12 cellular contexts compared by ENCODE assay signal in genomic region chr9:86280580-86280979, GRCh38. TPM values are rescaled to one million over a fixed set of nuclear protein-coding genes. Genes with fewer than 3 reads are reported as not detected.
DNase-seq lines count a peak whose midpoint lies in the region; ATAC-seq and TF ChIP-seq lines count a peak whose summit lies in the region.
"Had no signal": no experiment of that assay in that cellular context is flagged by ENCODE, and none has a peak within 500 bp of the region (broad histone marks: within the 10 kb centered on the region; RNA-seq: fewer than 3 reads in every experiment).

No MANE protein-coding gene starts in this region.

- H3K27ac ChIP-seq in breast epithelium = no peak overlapping the region
- H3K27ac ChIP-seq: pancreas had no signal

- H3K27me3 Mint-ChIP-seq in MCF 10A (ENCODE audit: insufficient read depth, unreplicated experiment) (no peaks in the 10 kb centered on the region), WTC11 (ENCODE audit: low read depth) (peaks cover 9% of the 10 kb centered on the region)
- no peaks in the 10 kb centered on the region for H3K27me3 Mint-ChIP-seq in stimulated activated naive B cell treated with anti-CD40 and anti-IgM and Interleukin-4, amounts not matched to agents 10 μg/mL and 1 μg/mL and 100 μg/mL, for 72 hours

- TF ChIP-seq POLR2A in breast epithelium (IDR thresholded peaks at IDR 0.05) = no peak

- DNase-seq in MCF 10A (ENCODE audit: unreplicated experiment) (no peak), breast epithelium (ENCODE audit: low spot score in 2 of 2) (no peak), WTC11 (ENCODE audit: low spot score) (no peak), NOMO-1 treated with dmso at 0.1 percent for 144 hours (lab: John Stamatoyannopoulos, UW; ENCODE audit: unreplicated experiment) (no peak)
- DNase-seq in stimulated activated naive B cell treated with anti-CD40 and anti-IgM and Interleukin-4, amounts not matched to agents 10 μg/mL and 1 μg/mL and 100 μg/mL, for 72 hours = no peak
- DNase-seq in stimulated activated CD4-positive, alpha-beta T cell treated with anti-CD3 and anti-CD28 coated beads, Interleukin-15, amount 100 ng/mL, for 24 hours = no peak
- DNase-seq: C1 segment of cervical spinal cord, hippocampal formation, NCI-H1092 treated with DMSO at 0.1 percent for 48 hours, pancreas had no signal

- H3K4me3 ChIP-seq in breast epithelium = peak overlapping the region in 1 of 3 donors; percentile 97
- H3K4me3 ChIP-seq in iPS-18c (ENCODE audit: insufficient read depth, low read depth, low read length) = peak overlapping the region; percentile 15; the same call in 1 of the 2 replicates

- TF ChIP-seq CTCF in MCF 10A (IDR thresholded peaks at IDR 0.05; ENCODE audit: unreplicated experiment) = no peak
- no peak for TF ChIP-seq CTCF in breast epithelium (IDR thresholded peaks at IDR 0.05)
- no peak for TF ChIP-seq CTCF in WTC11 (IDR thresholded peaks at IDR 0.05)

- H3K9me3 ChIP-seq in breast epithelium (no peaks in the 10 kb centered on the region), iPS-18c (ENCODE audit: control insufficient read depth, insufficient read depth, low read length) (no peaks in the 10 kb centered on the region)
- H3K9me3 ChIP-seq: pancreas had no signal

- H3K36me3 Mint-ChIP-seq in MCF 10A (ENCODE audit: insufficient read depth, unreplicated experiment) (peaks cover 43% of the 10 kb centered on the region), WTC11 (peaks cover 12% of the 10 kb centered on the region)
- H3K36me3 Mint-ChIP-seq in stimulated activated naive B cell treated with anti-CD40 and anti-IgM and Interleukin-4, amounts not matched to agents 10 μg/mL and 1 μg/mL and 100 μg/mL, for 72 hours = peaks cover 0 to 19% of the 10 kb centered on the region in 2 donors

- no peak for ATAC-seq in WTC11
- no peak for ATAC-seq in stimulated activated naive B cell treated with anti-CD40 and anti-IgM and Interleukin-4, amounts not matched to agents 10 μg/mL and 1 μg/mL and 100 μg/mL, for 72 hours (replicated peaks)
- ATAC-seq in HG02763 (IDR thresholded peaks at IDR 0.05; ENCODE audit: unreplicated experiment) = no peak
- ATAC-seq: pancreas had no signal

- BruUV-seq in MCF 10A (replicated peaks; lab: Mats Ljungman, UMichigan) = no TSS peak

- H3K9me3 Mint-ChIP-seq in MCF 10A (ENCODE audit: unreplicated experiment) (no peaks in the 10 kb centered on the region), WTC11 (no peaks in the 10 kb centered on the region)
- no peaks in the 10 kb centered on the region for H3K9me3 Mint-ChIP-seq in stimulated activated naive B cell treated with anti-CD40 and anti-IgM and Interleukin-4, amounts not matched to agents 10 μg/mL and 1 μg/mL and 100 μg/mL, for 72 hours

- H3K27ac Mint-ChIP-seq in MCF 10A (ENCODE audit: low read depth, unreplicated experiment) (no peak overlapping the region), WTC11 (peak overlapping the region; percentile 95)
- no peak overlapping the region for H3K27ac Mint-ChIP-seq in stimulated activated naive B cell treated with anti-CD40 and anti-IgM and Interleukin-4, amounts not matched to agents 10 μg/mL and 1 μg/mL and 100 μg/mL, for 72 hours

- peak overlapping the region; percentile 80 for H3K4me3 Mint-ChIP-seq in MCF 10A (ENCODE audit: unreplicated experiment)
- H3K4me3 Mint-ChIP-seq in WTC11 = peak overlapping the region; percentile 87
- peak overlapping the region; percentile 29 to 90 for H3K4me3 Mint-ChIP-seq in stimulated activated naive B cell treated with anti-CD40 and anti-IgM and Interleukin-4, amounts not matched to agents 10 μg/mL and 1 μg/mL and 100 μg/mL, for 72 hours

- H3K27me3 ChIP-seq in breast epithelium = no peaks in the 10 kb centered on the region
- H3K27me3 ChIP-seq: pancreas had no signal

- intact Hi-C loops in MCF 10A (cut with micrococcal nuclease) (loop anchor here (5.0 kb wide), 1 partner anchor 127 kb away; no protein-coding TSS in a partner anchor), breast epithelium (cut with DNase I; ENCODE audit: low total_unique reads) (no loop called here)

- no peaks in the 10 kb centered on the region for H3K36me3 ChIP-seq in breast epithelium
- H3K36me3 ChIP-seq: pancreas had no signal

- H3K4me1 Mint-ChIP-seq in MCF 10A (ENCODE audit: insufficient read depth, unreplicated experiment) (peaks cover 27% of the 10 kb centered on the region), WTC11 (peaks cover 38% of the 10 kb centered on the region)
- peaks cover 22 to 39% of the 10 kb centered on the region in 2 donors for H3K4me1 Mint-ChIP-seq in stimulated activated naive B cell treated with anti-CD40 and anti-IgM and Interleukin-4, amounts not matched to agents 10 μg/mL and 1 μg/mL and 100 μg/mL, for 72 hours

- POLR2A ChIA-PET in MCF 10A (lab: Yijun Ruan, JAX) (interaction anchor here (1.1 to 1.5 kb wide), 3 partner anchors 42 to 125 kb away, joined by 5 read pairs; no protein-coding TSS in a partner anchor), WTC11 (lab: Charles Lee) (no interaction called here)

- CTCF ChIA-PET in MCF 10A (lab: Yijun Ruan, JAX) (interaction anchor here (1.4 kb wide), 1 partner anchor 41 kb away, joined by 5 read pairs; no protein-coding TSS in a partner anchor), WTC11 (lab: Charles Lee) (no interaction called here)

- peaks cover 0 to 11% of the 10 kb centered on the region in 2 donors for H3K4me1 ChIP-seq in breast epithelium

TF ChIP-seq in WTC11, 78 proteins besides CTCF, POLR2A, EP300 and RAD21:
- TF ChIP-seq ZNF121 (CRISPR knock-in tag; IDR thresholded peaks at IDR 0.05) (peak; percentile 24; the same call in 1 of the 2 replicates), ZNF232 (CRISPR knock-in tag; IDR thresholded peaks at IDR 0.05) (no peak)
- TF ChIP-seq, protein P1, sequence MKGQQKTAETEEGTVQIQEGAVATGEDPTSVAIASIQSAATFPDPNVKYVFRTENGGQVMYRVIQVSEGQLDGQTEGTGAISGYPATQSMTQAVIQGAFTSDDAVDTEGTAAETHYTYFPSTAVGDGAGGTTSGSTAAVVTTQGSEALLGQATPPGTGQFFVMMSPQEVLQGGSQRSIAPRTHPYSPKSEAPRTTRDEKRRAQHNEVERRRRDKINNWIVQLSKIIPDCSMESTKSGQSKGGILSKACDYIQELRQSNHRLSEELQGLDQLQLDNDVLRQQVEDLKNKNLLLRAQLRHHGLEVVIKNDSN (CRISPR knock-in tag; IDR thresholded peaks at IDR 0.05) = no peak

RNA-seq across cellular contexts. Expression of gene ISCA1, which starts 1.8 kb away (rescaled TPM):
- total RNA-seq in MCF 10A (2022) = 24.7 and 31.1 TPM in 2 replicates
- 10 to 100 TPM; 35.7 to 53.1 (median 38.3) TPM for total RNA-seq in breast epithelium
- 32.1 to 36.5 TPM (median 35.5 TPM) in 3 replicates for total RNA-seq in WTC11 (2021)

RNA-seq across cellular contexts. Expression of gene C9orf153, which starts 21.1 kb away (rescaled TPM):
- 0.19 TPM in 1 of 2 replicates, not detected in the other for total RNA-seq in MCF 10A (2022)
- total RNA-seq in breast epithelium = under 1 TPM; 0.59 to 0.80 (median 0.66) TPM
- total RNA-seq in WTC11 (2021) = 0.21 to 0.53 TPM in 2 of 3 replicates, not detected in the other
